1 cellular context compared by ENCODE assay signal in the genomic region with DNA sequence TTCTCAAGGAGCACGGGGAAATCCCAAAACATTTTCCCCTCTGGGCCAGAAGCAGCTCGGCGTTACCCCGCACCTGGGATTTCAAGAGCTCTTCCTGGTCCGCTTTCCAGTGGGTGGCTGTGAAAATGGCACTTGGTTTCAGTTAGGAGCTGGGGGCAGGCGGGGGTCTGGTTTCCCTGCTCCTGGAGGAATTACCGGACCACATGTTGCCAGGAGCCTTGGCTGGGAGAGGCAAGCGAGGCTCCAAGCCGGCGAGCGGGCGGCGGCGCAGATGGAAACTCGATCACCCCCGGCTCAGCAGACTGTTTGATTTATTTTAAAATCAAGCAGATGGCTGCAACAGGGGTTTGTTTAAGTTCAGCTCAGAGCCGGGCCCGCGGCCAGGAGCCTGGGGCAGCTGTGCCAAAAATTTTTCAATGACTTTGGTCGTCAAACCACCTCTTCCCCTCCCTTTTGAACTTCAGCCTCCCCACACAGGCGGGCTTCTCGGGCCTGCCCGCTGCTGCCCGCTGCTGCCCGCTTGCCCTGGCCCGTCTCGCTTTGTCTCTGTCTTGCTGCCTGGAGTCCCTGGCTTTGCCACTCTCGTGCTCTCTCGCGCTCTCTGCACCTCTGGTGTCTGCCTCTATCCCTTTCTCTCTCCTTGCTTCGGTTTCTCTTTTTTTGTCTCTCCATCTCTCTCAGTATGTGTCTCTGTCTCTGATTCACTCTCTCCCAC.
A peak's percentile ranks its signal among the peaks of the same experiment; 100 is the strongest.
TF ChIP-seq lines count a peak whose summit lies in the region.

No MANE protein-coding gene starts in this region.

TF ChIP-seq in HepG2, 621 proteins besides CTCF, POLR2A, EP300 and RAD21 (continued from another document and continues in another):
- TF ChIP-seq, protein P1, sequence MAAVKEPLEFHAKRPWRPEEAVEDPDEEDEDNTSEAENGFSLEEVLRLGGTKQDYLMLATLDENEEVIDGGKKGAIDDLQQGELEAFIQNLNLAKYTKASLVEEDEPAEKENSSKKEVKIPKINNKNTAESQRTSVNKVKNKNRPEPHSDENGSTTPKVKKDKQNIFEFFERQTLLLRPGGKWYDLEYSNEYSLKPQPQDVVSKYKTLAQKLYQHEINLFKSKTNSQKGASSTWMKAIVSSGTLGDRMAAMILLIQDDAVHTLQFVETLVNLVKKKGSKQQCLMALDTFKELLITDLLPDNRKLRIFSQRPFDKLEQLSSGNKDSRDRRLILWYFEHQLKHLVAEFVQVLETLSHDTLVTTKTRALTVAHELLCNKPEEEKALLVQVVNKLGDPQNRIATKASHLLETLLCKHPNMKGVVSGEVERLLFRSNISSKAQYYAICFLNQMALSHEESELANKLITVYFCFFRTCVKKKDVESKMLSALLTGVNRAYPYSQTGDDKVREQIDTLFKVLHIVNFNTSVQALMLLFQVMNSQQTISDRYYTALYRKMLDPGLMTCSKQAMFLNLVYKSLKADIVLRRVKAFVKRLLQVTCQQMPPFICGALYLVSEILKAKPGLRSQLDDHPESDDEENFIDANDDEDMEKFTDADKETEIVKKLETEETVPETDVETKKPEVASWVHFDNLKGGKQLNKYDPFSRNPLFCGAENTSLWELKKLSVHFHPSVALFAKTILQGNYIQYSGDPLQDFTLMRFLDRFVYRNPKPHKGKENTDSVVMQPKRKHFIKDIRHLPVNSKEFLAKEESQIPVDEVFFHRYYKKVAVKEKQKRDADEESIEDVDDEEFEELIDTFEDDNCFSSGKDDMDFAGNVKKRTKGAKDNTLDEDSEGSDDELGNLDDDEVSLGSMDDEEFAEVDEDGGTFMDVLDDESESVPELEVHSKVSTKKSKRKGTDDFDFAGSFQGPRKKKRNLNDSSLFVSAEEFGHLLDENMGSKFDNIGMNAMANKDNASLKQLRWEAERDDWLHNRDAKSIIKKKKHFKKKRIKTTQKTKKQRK (IDR thresholded peaks at IDR 0.05; ENCODE audit: low read length) = no peak
- no peak for TF ChIP-seq PCBP2 (optimal IDR thresholded peaks at IDR 0.05; ENCODE audit: low read depth, low read length, poor library complexity, severe bottlenecking)
- no peak for TF ChIP-seq MBNL3 (CRISPR knock-in tag; conservative IDR thresholded peaks at IDR 0.05)
- peak; percentile 51; the same call in 1 of the 2 replicates for TF ChIP-seq CHD2 (IDR thresholded peaks at IDR 0.05; ENCODE audit: low read depth, low read length)
- TF ChIP-seq, protein P2, sequence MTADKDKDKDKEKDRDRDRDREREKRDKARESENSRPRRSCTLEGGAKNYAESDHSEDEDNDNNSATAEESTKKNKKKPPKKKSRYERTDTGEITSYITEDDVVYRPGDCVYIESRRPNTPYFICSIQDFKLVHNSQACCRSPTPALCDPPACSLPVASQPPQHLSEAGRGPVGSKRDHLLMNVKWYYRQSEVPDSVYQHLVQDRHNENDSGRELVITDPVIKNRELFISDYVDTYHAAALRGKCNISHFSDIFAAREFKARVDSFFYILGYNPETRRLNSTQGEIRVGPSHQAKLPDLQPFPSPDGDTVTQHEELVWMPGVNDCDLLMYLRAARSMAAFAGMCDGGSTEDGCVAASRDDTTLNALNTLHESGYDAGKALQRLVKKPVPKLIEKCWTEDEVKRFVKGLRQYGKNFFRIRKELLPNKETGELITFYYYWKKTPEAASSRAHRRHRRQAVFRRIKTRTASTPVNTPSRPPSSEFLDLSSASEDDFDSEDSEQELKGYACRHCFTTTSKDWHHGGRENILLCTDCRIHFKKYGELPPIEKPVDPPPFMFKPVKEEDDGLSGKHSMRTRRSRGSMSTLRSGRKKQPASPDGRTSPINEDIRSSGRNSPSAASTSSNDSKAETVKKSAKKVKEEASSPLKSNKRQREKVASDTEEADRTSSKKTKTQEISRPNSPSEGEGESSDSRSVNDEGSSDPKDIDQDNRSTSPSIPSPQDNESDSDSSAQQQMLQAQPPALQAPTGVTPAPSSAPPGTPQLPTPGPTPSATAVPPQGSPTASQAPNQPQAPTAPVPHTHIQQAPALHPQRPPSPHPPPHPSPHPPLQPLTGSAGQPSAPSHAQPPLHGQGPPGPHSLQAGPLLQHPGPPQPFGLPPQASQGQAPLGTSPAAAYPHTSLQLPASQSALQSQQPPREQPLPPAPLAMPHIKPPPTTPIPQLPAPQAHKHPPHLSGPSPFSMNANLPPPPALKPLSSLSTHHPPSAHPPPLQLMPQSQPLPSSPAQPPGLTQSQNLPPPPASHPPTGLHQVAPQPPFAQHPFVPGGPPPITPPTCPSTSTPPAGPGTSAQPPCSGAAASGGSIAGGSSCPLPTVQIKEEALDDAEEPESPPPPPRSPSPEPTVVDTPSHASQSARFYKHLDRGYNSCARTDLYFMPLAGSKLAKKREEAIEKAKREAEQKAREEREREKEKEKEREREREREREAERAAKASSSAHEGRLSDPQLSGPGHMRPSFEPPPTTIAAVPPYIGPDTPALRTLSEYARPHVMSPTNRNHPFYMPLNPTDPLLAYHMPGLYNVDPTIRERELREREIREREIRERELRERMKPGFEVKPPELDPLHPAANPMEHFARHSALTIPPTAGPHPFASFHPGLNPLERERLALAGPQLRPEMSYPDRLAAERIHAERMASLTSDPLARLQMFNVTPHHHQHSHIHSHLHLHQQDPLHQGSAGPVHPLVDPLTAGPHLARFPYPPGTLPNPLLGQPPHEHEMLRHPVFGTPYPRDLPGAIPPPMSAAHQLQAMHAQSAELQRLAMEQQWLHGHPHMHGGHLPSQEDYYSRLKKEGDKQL (CRISPR knock-in tag; IDR thresholded peaks at IDR 0.05; ENCODE audit: low read depth) = no peak
- no peak for TF ChIP-seq RNF2 (conservative IDR thresholded peaks at IDR 0.05; ENCODE audit: low read depth)
- TF ChIP-seq HNF4G (IDR thresholded peaks at IDR 0.05; ENCODE audit: borderline replicate concordance, low read depth, low read length) = 0 out of 2 replicates have a peak, but pooled peaks have one; percentile 9
- TF ChIP-seq HNF4G (CRISPR knock-in tag; IDR thresholded peaks at IDR 0.05; ENCODE audit: borderline replicate concordance, low read depth) = no peak
- no peak for TF ChIP-seq SCMH1 (CRISPR knock-in tag; IDR thresholded peaks at IDR 0.05; ENCODE audit: borderline replicate concordance)
- TF ChIP-seq JUND (CRISPR knock-in tag; IDR thresholded peaks at IDR 0.05) = no peak
- TF ChIP-seq ZBTB38 (CRISPR knock-in tag; IDR thresholded peaks at IDR 0.05) = no peak
- no peak for TF ChIP-seq SMARCE1 (IDR thresholded peaks at IDR 0.05; ENCODE audit: borderline replicate concordance)
- TF ChIP-seq, protein P3, sequence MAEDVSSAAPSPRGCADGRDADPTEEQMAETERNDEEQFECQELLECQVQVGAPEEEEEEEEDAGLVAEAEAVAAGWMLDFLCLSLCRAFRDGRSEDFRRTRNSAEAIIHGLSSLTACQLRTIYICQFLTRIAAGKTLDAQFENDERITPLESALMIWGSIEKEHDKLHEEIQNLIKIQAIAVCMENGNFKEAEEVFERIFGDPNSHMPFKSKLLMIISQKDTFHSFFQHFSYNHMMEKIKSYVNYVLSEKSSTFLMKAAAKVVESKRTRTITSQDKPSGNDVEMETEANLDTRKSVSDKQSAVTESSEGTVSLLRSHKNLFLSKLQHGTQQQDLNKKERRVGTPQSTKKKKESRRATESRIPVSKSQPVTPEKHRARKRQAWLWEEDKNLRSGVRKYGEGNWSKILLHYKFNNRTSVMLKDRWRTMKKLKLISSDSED (CRISPR knock-in tag; IDR thresholded peaks at IDR 0.05) = no peak
- TF ChIP-seq SNAI1 (CRISPR knock-in tag; IDR thresholded peaks at IDR 0.05; ENCODE audit: borderline replicate concordance) = no peak
- TF ChIP-seq TAF1 (CRISPR knock-in tag; IDR thresholded peaks at IDR 0.05) = peak; percentile 25; the same call in 1 of the 2 replicates
- no peak for TF ChIP-seq CENPX (CRISPR knock-in tag; IDR thresholded peaks at IDR 0.05)
- no peak for TF ChIP-seq FOXO1 (CRISPR knock-in tag; IDR thresholded peaks at IDR 0.05)
- TF ChIP-seq HOXD1 (CRISPR knock-in tag; IDR thresholded peaks at IDR 0.05) = no peak
- TF ChIP-seq BCL6 (CRISPR knock-in tag; IDR thresholded peaks at IDR 0.05) = no peak
- no peak for TF ChIP-seq ZNF7 (CRISPR knock-in tag; IDR thresholded peaks at IDR 0.05)
- TF ChIP-seq, protein P4, sequence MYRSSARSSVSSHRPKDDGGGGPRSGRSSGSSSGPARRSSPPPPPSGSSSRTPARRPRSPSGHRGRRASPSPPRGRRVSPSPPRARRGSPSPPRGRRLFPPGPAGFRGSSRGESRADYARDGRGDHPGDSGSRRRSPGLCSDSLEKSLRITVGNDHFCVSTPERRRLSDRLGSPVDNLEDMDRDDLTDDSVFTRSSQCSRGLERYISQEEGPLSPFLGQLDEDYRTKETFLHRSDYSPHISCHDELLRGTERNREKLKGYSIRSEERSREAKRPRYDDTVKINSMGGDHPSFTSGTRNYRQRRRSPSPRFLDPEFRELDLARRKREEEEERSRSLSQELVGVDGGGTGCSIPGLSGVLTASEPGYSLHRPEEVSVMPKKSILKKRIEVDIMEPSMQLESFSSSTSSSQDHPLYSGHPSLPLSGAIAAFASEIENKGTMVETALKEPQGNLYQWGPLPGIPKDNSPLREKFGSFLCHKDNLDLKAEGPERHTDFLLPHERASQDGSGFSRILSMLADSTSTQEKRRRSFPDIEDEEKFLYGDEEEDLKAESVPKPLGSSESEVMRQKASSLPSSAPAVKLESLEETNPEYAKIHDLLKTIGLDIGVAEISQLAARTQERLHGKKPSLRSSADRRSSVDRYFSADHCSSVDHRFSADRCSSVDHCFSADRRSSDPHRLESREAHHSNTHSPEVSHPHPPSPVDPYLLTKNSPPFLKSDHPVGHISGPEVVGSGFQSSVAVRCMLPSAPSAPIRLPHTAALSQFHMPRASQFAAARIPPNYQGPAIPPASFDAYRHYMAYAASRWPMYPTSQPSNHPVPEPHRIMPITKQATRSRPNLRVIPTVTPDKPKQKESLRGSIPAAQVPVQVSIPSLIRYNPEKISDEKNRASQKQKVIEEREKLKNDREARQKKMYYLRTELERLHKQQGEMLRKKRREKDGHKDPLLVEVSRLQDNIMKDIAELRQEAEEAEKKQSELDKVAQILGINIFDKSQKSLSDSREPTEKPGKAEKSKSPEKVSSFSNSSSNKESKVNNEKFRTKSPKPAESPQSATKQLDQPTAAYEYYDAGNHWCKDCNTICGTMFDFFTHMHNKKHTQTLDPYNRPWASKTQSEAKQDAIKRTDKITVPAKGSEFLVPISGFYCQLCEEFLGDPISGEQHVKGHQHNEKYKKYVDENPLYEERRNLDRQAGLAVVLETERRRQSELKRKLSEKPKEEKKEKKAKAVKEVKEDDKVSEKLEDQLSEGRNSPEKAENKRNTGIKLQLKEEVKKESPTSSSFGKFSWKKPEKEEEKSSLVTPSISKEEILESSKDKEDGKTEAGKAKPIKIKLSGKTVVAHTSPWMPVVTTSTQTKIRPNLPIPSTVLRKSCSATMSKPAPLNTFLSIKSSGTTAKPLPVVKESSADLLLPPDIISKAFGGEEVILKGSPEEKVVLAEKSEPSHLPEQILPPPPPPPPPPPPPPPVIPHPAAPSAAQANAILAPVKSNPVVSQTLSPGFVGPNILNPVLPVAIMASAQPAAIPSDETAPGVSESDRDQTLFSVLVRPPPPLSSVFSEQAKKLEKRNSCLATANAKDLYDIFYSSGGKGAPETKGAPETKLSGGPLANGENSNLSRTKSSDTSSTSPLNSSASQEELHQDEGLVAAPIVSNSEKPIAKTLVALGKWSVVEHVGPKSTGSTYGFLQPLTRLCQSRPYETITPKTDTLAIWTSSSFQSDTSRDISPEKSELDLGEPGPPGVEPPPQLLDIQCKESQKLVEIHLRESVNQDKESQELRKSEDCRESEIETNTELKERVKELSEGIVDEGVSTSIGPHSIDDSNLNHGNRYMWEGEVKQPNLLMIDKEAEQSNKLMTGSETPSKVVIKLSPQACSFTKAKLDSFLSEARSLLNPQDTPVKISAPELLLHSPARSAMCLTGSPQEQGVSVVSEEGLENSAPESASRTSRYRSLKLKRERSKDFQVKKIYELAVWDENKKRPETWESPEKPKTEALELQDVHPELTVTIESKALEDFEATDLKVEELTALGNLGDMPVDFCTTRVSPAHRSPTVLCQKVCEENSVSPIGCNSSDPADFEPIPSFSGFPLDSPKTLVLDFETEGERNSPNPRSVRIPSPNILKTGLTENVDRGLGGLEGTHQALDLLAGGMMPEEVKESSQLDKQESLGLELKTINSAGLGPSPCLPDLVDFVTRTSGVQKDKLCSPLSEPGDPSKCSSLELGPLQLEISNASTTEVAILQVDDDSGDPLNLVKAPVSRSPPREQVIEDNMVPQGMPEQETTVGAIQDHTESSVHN (CRISPR knock-in tag; IDR thresholded peaks at IDR 0.05) = no peak
- no peak for TF ChIP-seq ZNF180 (CRISPR knock-in tag; IDR thresholded peaks at IDR 0.05; ENCODE audit: borderline replicate concordance, low read depth)
- TF ChIP-seq CEBPG (CRISPR knock-in tag; IDR thresholded peaks at IDR 0.05) = no peak
- TF ChIP-seq ZNF550 (CRISPR knock-in tag; IDR thresholded peaks at IDR 0.05; ENCODE audit: borderline replicate concordance) = no peak
- no peak for TF ChIP-seq SP140L (CRISPR knock-in tag; IDR thresholded peaks at IDR 0.05; ENCODE audit: borderline replicate concordance)
- no peak for TF ChIP-seq NAIF1 (CRISPR knock-in tag; IDR thresholded peaks at IDR 0.05; ENCODE audit: borderline replicate concordance)
- TF ChIP-seq, protein P5, sequence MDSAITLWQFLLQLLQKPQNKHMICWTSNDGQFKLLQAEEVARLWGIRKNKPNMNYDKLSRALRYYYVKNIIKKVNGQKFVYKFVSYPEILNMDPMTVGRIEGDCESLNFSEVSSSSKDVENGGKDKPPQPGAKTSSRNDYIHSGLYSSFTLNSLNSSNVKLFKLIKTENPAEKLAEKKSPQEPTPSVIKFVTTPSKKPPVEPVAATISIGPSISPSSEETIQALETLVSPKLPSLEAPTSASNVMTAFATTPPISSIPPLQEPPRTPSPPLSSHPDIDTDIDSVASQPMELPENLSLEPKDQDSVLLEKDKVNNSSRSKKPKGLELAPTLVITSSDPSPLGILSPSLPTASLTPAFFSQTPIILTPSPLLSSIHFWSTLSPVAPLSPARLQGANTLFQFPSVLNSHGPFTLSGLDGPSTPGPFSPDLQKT (CRISPR knock-in tag; IDR thresholded peaks at IDR 0.05; ENCODE audit: borderline replicate concordance) = no peak
- TF ChIP-seq HNRNPL (IDR thresholded peaks at IDR 0.05; ENCODE audit: low read depth, low read length) = peak; percentile 95
- no peak for TF ChIP-seq PHF21A (CRISPR knock-in tag; IDR thresholded peaks at IDR 0.05)
- TF ChIP-seq ZNF451 (CRISPR knock-in tag; IDR thresholded peaks at IDR 0.05) = no peak
- TF ChIP-seq HDAC2 (CRISPR knock-in tag; IDR thresholded peaks at IDR 0.05) = no peak
- no peak for TF ChIP-seq NPAS2 (CRISPR knock-in tag; IDR thresholded peaks at IDR 0.05; ENCODE audit: borderline replicate concordance)
- TF ChIP-seq BRD4 (CRISPR knock-in tag; IDR thresholded peaks at IDR 0.05) = 0 out of 2 replicates have a peak, but pooled peaks have one; percentile 47
- TF ChIP-seq, protein P6, sequence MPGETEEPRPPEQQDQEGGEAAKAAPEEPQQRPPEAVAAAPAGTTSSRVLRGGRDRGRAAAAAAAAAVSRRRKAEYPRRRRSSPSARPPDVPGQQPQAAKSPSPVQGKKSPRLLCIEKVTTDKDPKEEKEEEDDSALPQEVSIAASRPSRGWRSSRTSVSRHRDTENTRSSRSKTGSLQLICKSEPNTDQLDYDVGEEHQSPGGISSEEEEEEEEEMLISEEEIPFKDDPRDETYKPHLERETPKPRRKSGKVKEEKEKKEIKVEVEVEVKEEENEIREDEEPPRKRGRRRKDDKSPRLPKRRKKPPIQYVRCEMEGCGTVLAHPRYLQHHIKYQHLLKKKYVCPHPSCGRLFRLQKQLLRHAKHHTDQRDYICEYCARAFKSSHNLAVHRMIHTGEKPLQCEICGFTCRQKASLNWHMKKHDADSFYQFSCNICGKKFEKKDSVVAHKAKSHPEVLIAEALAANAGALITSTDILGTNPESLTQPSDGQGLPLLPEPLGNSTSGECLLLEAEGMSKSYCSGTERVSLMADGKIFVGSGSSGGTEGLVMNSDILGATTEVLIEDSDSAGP (CRISPR knock-in tag; IDR thresholded peaks at IDR 0.05; ENCODE audit: borderline replicate concordance) = no peak
- no peak for TF ChIP-seq ZNF382 (CRISPR knock-in tag; IDR thresholded peaks at IDR 0.05; ENCODE audit: borderline replicate concordance)
